25 cellular contexts compared by ENCODE assay signal in genomic region chr20:48674461-48674860, GRCh38.
DNase-seq lines count a peak whose midpoint lies in the region; ATAC-seq, FAIRE-seq and TF ChIP-seq lines count a peak whose summit lies in the region.
"Had no signal": no experiment of that assay in that cellular context is flagged by ENCODE, and none has a peak within 500 bp of the region (broad histone marks: within the 10 kb centered on the region; RNA-seq: fewer than 3 reads in every experiment).

No MANE protein-coding gene starts in this region.

- H3K27ac Mint-ChIP-seq in activated T-cell treated with anti-CD3 and anti-CD28 coated beads, Interleukin-2, amount 50 U/mL, for 24 hours, result peak overlapping the region; percentile 23
- H3K27ac Mint-ChIP-seq in MCF 10A (ENCODE audit: low read depth, unreplicated experiment), result no peak overlapping the region
- H3K27ac Mint-ChIP-seq: CD4-positive, alpha-beta T cell; HFFc6 had no signal

- peaks cover 7% of the 10 kb centered on the region for H3K4me1 Mint-ChIP-seq in activated T-cell treated with anti-CD3 and anti-CD28 coated beads, Interleukin-2, amount 50 U/mL, for 24 hours (ENCODE audit: low read depth)
- H3K4me1 Mint-ChIP-seq in MCF 10A (ENCODE audit: insufficient read depth, unreplicated experiment), result no peaks in the 10 kb centered on the region

- TF ChIP-seq POLR2A in HepG2 (IDR thresholded peaks at IDR 0.05; ENCODE audit: insufficient read depth in 1 of 2, low read depth in 2 of 2, low read length in 2 of 2) (no peak), spleen (IDR thresholded peaks at IDR 0.05) (no peak)

- H3K27me3 ChIP-seq in HL-60 (ENCODE audit: insufficient read depth, poor library complexity, severe bottlenecking) (no peaks in the 10 kb centered on the region), HepG2 (ENCODE audit: control insufficient read depth in 1 of 2, insufficient read depth in 2 of 2, low read length in 2 of 2) (peaks cover 10 to 57% of the 10 kb centered on the region in 2 experiments; a peak in 4 of 5 replicates), spleen (replicated peaks in 1 of 7) (no peaks in the 10 kb centered on the region)
- H3K27me3 ChIP-seq: BE2C; BLaER1 treated with 17β-estradiol and CSF1 and Interleukin-3, amounts not matched to agents 10 nM and 100 nM had no signal

- H3K4me2 ChIP-seq in HepG2 (ENCODE audit: low read depth, low read length), result no peak overlapping the region
- H3K4me2 ChIP-seq: A549; BLaER1 treated with 17β-estradiol and CSF1 and Interleukin-3, amounts not matched to agents 10 nM and 100 nM had no signal

- no peak for TF ChIP-seq RAD21 in HepG2 (CRISPR knock-in tag; IDR thresholded peaks at IDR 0.05)

- TF ChIP-seq CTCF in HL-60 (IDR thresholded peaks at IDR 0.05; ENCODE audit: insufficient read depth, low read length) (no peak), HepG2 (CRISPR knock-in tag; IDR thresholded peaks at IDR 0.05) (no peak), spleen (IDR thresholded peaks at IDR 0.05 in 8 of 11, conservative IDR thresholded peaks at IDR 0.05 in 3 of 11) (no peak), MCF 10A (IDR thresholded peaks at IDR 0.05; ENCODE audit: unreplicated experiment) (no peak)

- intact Hi-C loops in HepG2 (cut with micrococcal nuclease; ENCODE audit: unreplicated experiment) (no loop called here), spleen (cut with DNase I; ENCODE audit: low total_unique reads) (no loop called here), MCF 10A (cut with micrococcal nuclease) (no loop called here)

- ATAC-seq in HepG2, result no peak
- ATAC-seq: A549 had no signal

- no peaks in the 10 kb centered on the region for H3K9me3 ChIP-seq in HepG2 (ENCODE audit: low read length)
- no peaks in the 10 kb centered on the region for H3K9me3 ChIP-seq in spleen
- H3K9me3 ChIP-seq: A549, BE2C, HAP-1 had no signal

- WGBS in HepG2 (ENCODE audit: low lambda C conversion rate), result 0% methylated on average over 3 of the region's 3 CpGs
- WGBS in spleen, 5 donors, result 86 to 96% (median 88%) methylated on average over 3 of the region's 3 CpGs

- peaks cover 72% of the 10 kb centered on the region for H3K36me3 Mint-ChIP-seq in activated T-cell treated with anti-CD3 and anti-CD28 coated beads, Interleukin-2, amount 50 U/mL, for 24 hours (ENCODE audit: low read depth)
- H3K36me3 Mint-ChIP-seq in MCF 10A (ENCODE audit: insufficient read depth, unreplicated experiment), result peaks cover 6% of the 10 kb centered on the region

- DNase-seq in activated T-cell treated with anti-CD3 and anti-CD28 coated beads, Interleukin-2, amount 50 U/mL, for 24 hours, result no peak
- DNase-seq in activated T-cell treated with anti-CD3 and anti-CD28 coated beads, Interleukin-2, amount 50 U/mL, for 1 hour, result no peak
- no peak for DNase-seq in HL-60 (ENCODE audit: low read depth in 1 of 2, low spot score in 1 of 2)
- DNase-seq in HepG2 (ENCODE audit: low spot score), result no peak
- peak; percentile 24 for DNase-seq in spleen
- DNase-seq in SW 1271 (lab: John Stamatoyannopoulos, UW), result no peak
- no peak for DNase-seq in MCF 10A (ENCODE audit: unreplicated experiment)
- DNase-seq: 8988T; ACHN; AML-193; BE2C; Calu3; CD4-positive, alpha-beta T cell; CD8-positive, alpha-beta memory T cell; DMS153; DND-41; GOT3; HFFc6 had no signal

- no peak overlapping the region for H3K4me3 Mint-ChIP-seq in activated T-cell treated with anti-CD3 and anti-CD28 coated beads, Interleukin-2, amount 50 U/mL, for 24 hours
- no peak overlapping the region for H3K4me3 Mint-ChIP-seq in MCF 10A (ENCODE audit: unreplicated experiment)
- H3K4me3 Mint-ChIP-seq: CD14-positive monocyte; CD4-positive, alpha-beta T cell; CD8-positive, alpha-beta memory T cell; HFFc6 had no signal

- no TSS peak for BruUV-seq in HepG2 (replicated peaks; lab: Mats Ljungman, UMichigan)
- no TSS peak for BruUV-seq in MCF 10A (replicated peaks; lab: Mats Ljungman, UMichigan)

- peak overlapping the region; percentile 79 for H3K27ac ChIP-seq in HL-60 (replicated peaks)
- no peak overlapping the region for H3K27ac ChIP-seq in HepG2 (ENCODE audit: extremely low read length, insufficient read depth, low read length)
- no peak overlapping the region for H3K27ac ChIP-seq in spleen
- H3K27ac ChIP-seq: A549; BLaER1 treated with 17β-estradiol and CSF1 and Interleukin-3, amounts not matched to agents 10 nM and 100 nM had no signal

- in situ Hi-C loops in HepG2 (cut with HindIII; ENCODE audit: extremely low pct_ligation_motif_present, low pct_unique_long_range_greater_than_20kb), result no loop called here

- H4K20me1 ChIP-seq in HepG2 (ENCODE audit: insufficient read depth, low read length), result no peaks in the 10 kb centered on the region

- H3K4me1 ChIP-seq in HepG2 (ENCODE audit: insufficient read depth, low read length) (no peaks in the 10 kb centered on the region), spleen (peaks cover 0 to 59% (median 15%) of the 10 kb centered on the region in 6 donors)
- H3K4me1 ChIP-seq: A549, BE2C, HAP-1 had no signal

- H3K9me3 Mint-ChIP-seq in activated T-cell treated with anti-CD3 and anti-CD28 coated beads, Interleukin-2, amount 50 U/mL, for 24 hours, result no peaks in the 10 kb centered on the region
- no peaks in the 10 kb centered on the region for H3K9me3 Mint-ChIP-seq in MCF 10A (ENCODE audit: unreplicated experiment)
- H3K9me3 Mint-ChIP-seq: CD4-positive, alpha-beta T cell; HFFc6 had no signal

- no peaks in the 10 kb centered on the region for H3K36me3 ChIP-seq in HepG2 (replicated peaks in 1 of 2; ENCODE audit: control insufficient read depth in 1 of 2, insufficient read depth in 2 of 2, low read length in 2 of 2)
- peaks cover 4 to 100% (median 62%) of the 10 kb centered on the region in 6 donors for H3K36me3 ChIP-seq in spleen
- H3K36me3 ChIP-seq: BE2C, HAP-1 had no signal

- H2AFZ ChIP-seq in HepG2 (ENCODE audit: low read length), result no peak overlapping the region

- POLR2A ChIA-PET in HepG2 (lab: Yijun Ruan, JAX), result no interaction called here
- POLR2A ChIA-PET in MCF 10A (lab: Yijun Ruan, JAX), result no interaction called here

- no peaks in the 10 kb centered on the region for H3K27me3 Mint-ChIP-seq in activated T-cell treated with anti-CD3 and anti-CD28 coated beads, Interleukin-2, amount 50 U/mL, for 24 hours
- H3K27me3 Mint-ChIP-seq in MCF 10A (ENCODE audit: insufficient read depth, unreplicated experiment), result peaks cover 56% of the 10 kb centered on the region
- H3K27me3 Mint-ChIP-seq: CD4-positive, alpha-beta T cell had no signal

- H3K9ac ChIP-seq in HepG2 (ENCODE audit: insufficient read depth, low read depth, low read length), result no peak overlapping the region
- H3K9ac ChIP-seq: BLaER1 treated with 17β-estradiol and CSF1 and Interleukin-3, amounts not matched to agents 10 nM and 100 nM had no signal

- H3K4me3 ChIP-seq in HL-60 (replicated peaks; ENCODE audit: insufficient read depth, low read length) (no peak overlapping the region), HepG2 (replicated peaks in 1 of 3; ENCODE audit: insufficient read depth in 1 of 3, low read depth in 2 of 3, low read length in 3 of 3) (no peak overlapping the region), spleen (no peak overlapping the region)
- H3K4me3 ChIP-seq: A549; BLaER1 treated with 17β-estradiol and CSF1 and Interleukin-3, amounts not matched to agents 10 nM and 100 nM; HAP-1 had no signal

- FAIRE-seq in HepG2 (lab: Jason Lieb, UNC), result no peak
- FAIRE-seq: A549, G401.6, GM12892, H54 had no signal

- TF ChIP-seq EP300 in HepG2 (IDR thresholded peaks at IDR 0.05; ENCODE audit: low read depth in 2 of 2, low read length in 2 of 2) (no peak), HepG2 (CRISPR knock-in tag; IDR thresholded peaks at IDR 0.05; ENCODE audit: borderline replicate concordance) (no peak)

- no peaks in the 10 kb centered on the region for H3K79me2 ChIP-seq in HepG2 (ENCODE audit: insufficient read depth, low read length)

- CTCF ChIA-PET in HepG2 (lab: Yijun Ruan, JAX; ENCODE audit: low intra/inter-chr PET ratio, low total read pairs) (no interaction called here), MCF 10A (lab: Yijun Ruan, JAX) (interaction anchor here (0.6 kb wide), 1 partner anchor 235 kb away, joined by 3 read pairs; no protein-coding TSS in a partner anchor)

TF ChIP-seq in HepG2, 621 proteins besides CTCF, POLR2A, EP300 and RAD21:
- TF ChIP-seq ZNF768 (CRISPR knock-in tag; IDR thresholded peaks at IDR 0.05), result peak; percentile 70; the same call in 1 of the 2 replicates
- TF ChIP-seq ZNF674 (CRISPR knock-in tag; IDR thresholded peaks at IDR 0.05; ENCODE audit: low read depth), result no peak
